8 cellular contexts compared by ENCODE assay signal in the genomic region with DNA sequence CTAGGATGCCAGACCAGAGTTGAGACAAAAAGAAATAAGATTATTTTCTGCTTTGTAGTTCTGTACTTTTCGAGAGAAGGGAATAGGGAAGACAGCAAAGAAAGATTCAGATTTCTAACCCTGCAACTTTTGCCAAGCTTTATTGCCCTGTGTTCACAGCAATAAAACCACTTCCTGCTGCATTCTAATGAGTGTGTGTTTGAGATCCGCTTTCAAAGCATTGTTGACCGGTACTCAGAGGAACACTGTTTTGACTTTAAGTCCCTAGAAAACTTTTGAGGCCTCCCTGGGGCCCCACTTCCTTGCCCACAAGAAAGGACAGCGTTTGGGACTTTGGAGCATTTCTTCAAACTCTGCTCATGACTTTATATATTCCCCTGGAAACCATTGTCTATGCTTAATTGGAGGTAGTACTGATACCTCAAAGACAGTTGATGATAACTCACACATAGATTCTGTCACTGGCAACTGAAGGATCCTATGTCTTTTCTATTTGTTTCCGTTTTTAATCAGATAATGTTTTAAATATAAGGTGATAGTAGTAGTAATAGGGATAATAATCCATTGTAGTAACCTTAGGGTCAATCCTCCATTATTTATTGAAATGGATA. TPM values are rescaled to one million over a fixed set of nuclear protein-coding genes. Genes with fewer than 3 reads are reported as not detected.
A peak's percentile ranks its signal among the peaks of the same experiment; 100 is the strongest.
DNase-seq lines count a peak whose midpoint lies in the region; ATAC-seq, FAIRE-seq and TF ChIP-seq lines count a peak whose summit lies in the region.

No MANE protein-coding gene starts in this region.

- no peaks in the 10 kb centered on the region for H3K36me3 ChIP-seq in BLaER1
- H3K36me3 ChIP-seq in heart left ventricle = no peaks in the 10 kb centered on the region
- H3K36me3 ChIP-seq in kidney (ENCODE audit: control insufficient read depth in 1 of 2, insufficient read depth in 2 of 2, low read length in 2 of 2) = no peaks in the 10 kb centered on the region

- FAIRE-seq in RCC 7860 (lab: Jason Lieb, UNC) (no peak), kidney (lab: Jason Lieb, UNC) (no peak)

- H3K9me3 ChIP-seq in BLaER1 (peaks cover 5% of the 10 kb centered on the region), heart left ventricle (no peaks in the 10 kb centered on the region), kidney (ENCODE audit: control insufficient read depth in 1 of 2, low read length in 2 of 2) (no peaks in the 10 kb centered on the region)

- ATAC-seq in GM21367 (IDR thresholded peaks at IDR 0.05; ENCODE audit: unreplicated experiment) (peak; percentile 51), heart left ventricle (peak in 3 of 4 donors; percentile 51 to 63 (median 54))
- peak; percentile 82 for ATAC-seq in stimulated activated naive CD8-positive, alpha-beta T cell treated with anti-CD3 and anti-CD28 coated beads, Interleukin-15, amount 100 ng/mL, for 72 hours

- intact Hi-C loops in heart left ventricle (cut with DNase I) (no loop called here), kidney (cut with DNase I) (no loop called here), posterior vena cava (cut with DNase I) (no loop called here)

- DNase-seq in NB4 (ENCODE audit: low read depth) = peak; percentile 65
- DNase-seq in heart left ventricle = no peak
- DNase-seq in stimulated activated naive CD8-positive, alpha-beta T cell treated with anti-CD3 and anti-CD28 coated beads, Interleukin-15, amount 100 ng/mL, for 72 hours = peak in 1 of 2 donors; percentile 11
- no peak for DNase-seq in RCC 7860 (ENCODE audit: low spot score)
- no peak for DNase-seq in kidney
- DNase-seq in posterior vena cava (ENCODE audit: low spot score) = no peak

- H3K27me3 ChIP-seq in BLaER1 (no peaks in the 10 kb centered on the region), heart left ventricle (no peaks in the 10 kb centered on the region)

- H4K20me1 ChIP-seq in BLaER1 = no peaks in the 10 kb centered on the region

- peak overlapping the region; percentile 51 to 55 for H3K4me3 Mint-ChIP-seq in stimulated activated naive CD8-positive, alpha-beta T cell treated with anti-CD3 and anti-CD28 coated beads, Interleukin-15, amount 100 ng/mL, for 72 hours

- TF ChIP-seq POLR2A in NB4 (IDR thresholded peaks at IDR 0.05; ENCODE audit: extremely low read depth, insufficient read length) = no peak
- no peak for TF ChIP-seq POLR2A in heart left ventricle (IDR thresholded peaks at IDR 0.05)

- peak overlapping the region; percentile 54 for H3K27ac Mint-ChIP-seq in stimulated activated naive CD8-positive, alpha-beta T cell treated with anti-CD3 and anti-CD28 coated beads, Interleukin-15, amount 100 ng/mL, for 72 hours

- peak overlapping the region; percentile 0; the same call in 1 of the 2 replicates for H3K9ac ChIP-seq in BLaER1
- no peak overlapping the region for H3K9ac ChIP-seq in kidney (ENCODE audit: low read length in 2 of 2)

- 24 to 41% (median 29%) methylated on average over 5 of the region's 5 CpGs for WGBS in heart left ventricle, 4 donors

- no peaks in the 10 kb centered on the region for H3K27me3 Mint-ChIP-seq in stimulated activated naive CD8-positive, alpha-beta T cell treated with anti-CD3 and anti-CD28 coated beads, Interleukin-15, amount 100 ng/mL, for 72 hours

- H3K4me3 ChIP-seq in BLaER1 (peak overlapping the region; percentile 8), NB4 (ENCODE audit: low read depth, low read length) (no peak overlapping the region), heart left ventricle (peak overlapping the region in 9 of 12 donors; percentile 10 to 56 (median 33)), kidney (ENCODE audit: low read length in 2 of 2) (peak overlapping the region in 1 of 2 donors; percentile 33)

- peaks cover 18% of the 10 kb centered on the region for H3K4me1 Mint-ChIP-seq in stimulated activated naive CD8-positive, alpha-beta T cell treated with anti-CD3 and anti-CD28 coated beads, Interleukin-15, amount 100 ng/mL, for 72 hours

- H3K27ac ChIP-seq in BLaER1 = peak overlapping the region; percentile 74
- H3K27ac ChIP-seq in heart left ventricle = peak overlapping the region in 11 of 12 donors; percentile 0 to 92 (median 41)
- peak overlapping the region in 1 of 2 donors; percentile 17 for H3K27ac ChIP-seq in kidney (ENCODE audit: low read depth in 2 of 2, low read length in 2 of 2)

- no peaks in the 10 kb centered on the region for H3K9me3 Mint-ChIP-seq in stimulated activated naive CD8-positive, alpha-beta T cell treated with anti-CD3 and anti-CD28 coated beads, Interleukin-15, amount 100 ng/mL, for 72 hours

- peak overlapping the region; percentile 79 for H3K4me2 ChIP-seq in BLaER1

- TF ChIP-seq CTCF in NB4 (IDR thresholded peaks at IDR 0.05; ENCODE audit: low read depth, low read length) (no peak), heart left ventricle (IDR thresholded peaks at IDR 0.05) (no peak), kidney (IDR thresholded peaks at IDR 0.05; ENCODE audit: borderline replicate concordance, extremely low read depth, insufficient read depth) (no peak)

- H3K4me1 ChIP-seq in BLaER1 = peaks cover 49% of the 10 kb centered on the region
- H3K4me1 ChIP-seq in heart left ventricle = peaks cover 0 to 52% (median 4%) of the 10 kb centered on the region in 12 donors
- peaks cover 4 to 7% of the 10 kb centered on the region in 2 donors for H3K4me1 ChIP-seq in kidney (ENCODE audit: control insufficient read depth in 1 of 2, insufficient read depth in 1 of 2, low read depth in 1 of 2, low read length in 2 of 2)

RNA-seq across cellular contexts. Expression of a gene that starts 1.3 kb away (rescaled TPM):
- total RNA-seq in heart left ventricle (10 to 100 TPM in 2 of 9 donors, 1 to 10 TPM in 7; 2.5 to 39.9 (median 5.2) TPM), kidney (15.4 TPM), posterior vena cava (10 to 100 TPM in 1 of 2 donors, 1 to 10 TPM in 1; 7.0 to 16.3 TPM)
- polyA plus RNA-seq in heart left ventricle (1 to 10 TPM; 1.1 to 6.3 TPM), kidney (ENCODE audit: insufficient read depth, low read depth, low replicate concordance) (6.0 TPM)

RNA-seq across cellular contexts. Expression of a gene that starts 14.2 kb away (rescaled TPM):
- total RNA-seq in heart left ventricle = not detected
- not detected for polyA plus RNA-seq in heart left ventricle
- not detected for total RNA-seq in kidney
- polyA plus RNA-seq in kidney (ENCODE audit: insufficient read depth, low read depth, low replicate concordance) = not detected
- not detected for total RNA-seq in posterior vena cava

RNA-seq across cellular contexts. Expression of a gene that starts 20.3 kb away (rescaled TPM):
- total RNA-seq in heart left ventricle (100 to 1,000 TPM; 127 to 654 (median 294) TPM), kidney (201 TPM), posterior vena cava (100 to 1,000 TPM; 222 to 363 TPM)
- polyA plus RNA-seq in heart left ventricle (100 to 1,000 TPM; 199 to 242 TPM), kidney (ENCODE audit: insufficient read depth, low read depth, low replicate concordance) (476 TPM)

RNA-seq across cellular contexts. Expression of a gene that starts 36.7 kb away (rescaled TPM):
- total RNA-seq in heart left ventricle (not detected), kidney (not detected), posterior vena cava (not detected)
- polyA plus RNA-seq in heart left ventricle (not detected), kidney (ENCODE audit: insufficient read depth, low read depth, low replicate concordance) (1.8 TPM)
